ENCODE assay signal across 12 cellular contexts in the genomic region with DNA sequence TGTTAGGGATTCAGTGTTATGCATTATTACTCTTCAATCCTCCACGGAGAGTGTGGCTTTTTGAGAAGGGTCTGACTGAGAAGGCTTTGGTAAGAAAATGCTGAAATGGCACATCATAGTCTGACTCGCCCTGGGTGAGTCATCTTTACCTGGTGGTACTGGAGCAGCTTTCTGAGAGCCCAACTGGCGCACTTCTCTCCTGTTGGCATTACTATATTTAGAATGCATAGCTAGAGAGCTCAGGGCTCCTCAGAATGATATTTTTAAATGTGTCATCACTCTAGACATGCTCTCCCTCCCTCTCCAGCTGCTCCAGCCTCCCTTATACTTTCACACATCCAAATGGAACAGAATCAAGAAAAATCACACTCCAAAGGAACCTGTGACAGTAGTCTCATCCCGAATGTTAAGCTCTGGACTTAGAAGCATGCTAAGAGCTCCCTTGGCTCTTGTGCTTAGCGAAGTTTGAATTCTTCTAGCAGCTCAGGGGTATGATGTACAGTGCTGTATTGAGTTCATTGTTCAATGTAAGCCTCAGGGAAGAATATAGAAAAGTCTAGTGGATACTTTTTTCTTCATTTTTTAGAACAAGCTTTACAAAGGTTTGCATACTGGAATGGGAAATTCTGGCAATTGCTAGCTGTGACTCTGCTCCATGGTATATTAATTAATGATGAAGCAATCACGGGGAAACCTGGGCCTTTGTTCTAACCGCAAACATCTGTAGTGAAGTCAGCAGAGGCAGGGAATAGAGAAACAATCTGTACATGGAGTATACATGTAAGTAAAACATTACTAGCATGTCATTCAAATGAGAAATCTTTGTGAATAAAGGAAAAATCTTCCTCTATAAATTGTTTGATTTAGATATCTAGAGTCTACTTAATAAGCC.
A peak's percentile ranks its signal among the peaks of the same experiment; 100 is the strongest.
DNase-seq lines count a peak whose midpoint lies in the region; ATAC-seq and TF ChIP-seq lines count a peak whose summit lies in the region.
"Had no signal": no experiment of that assay in that cellular context is flagged by ENCODE, and none has a peak within 500 bp of the region (broad histone marks: within the 10 kb centered on the region; RNA-seq: fewer than 3 reads in every experiment).

No MANE protein-coding gene starts in this region.

- H3K27me3 Mint-ChIP-seq in activated CD8-positive, alpha-beta T cell treated with anti-CD3 and anti-CD28 coated beads for 36 hours = no peaks in the 10 kb centered on the region
- H3K27me3 Mint-ChIP-seq in activated T-cell treated with anti-CD3 and anti-CD28 coated beads, Interleukin-2, amount 50 U/mL, for 72 hours (ENCODE audit: low read depth) = no peaks in the 10 kb centered on the region
- H3K27me3 Mint-ChIP-seq: CD4-positive, CD25-positive, alpha-beta regulatory T cell had no signal

- intact Hi-C loops in activated CD8-positive, alpha-beta T cell treated with anti-CD3 and anti-CD28 coated beads for 36 hours (cut with micrococcal nuclease) = no loop called here

- H3K9me3 Mint-ChIP-seq in activated CD8-positive, alpha-beta T cell treated with anti-CD3 and anti-CD28 coated beads for 36 hours = peaks cover 4% of the 10 kb centered on the region
- peaks cover 4 to 7% of the 10 kb centered on the region in 2 donors for H3K9me3 Mint-ChIP-seq in activated T-cell treated with anti-CD3 and anti-CD28 coated beads, Interleukin-2, amount 50 U/mL, for 72 hours

- H3K4me3 Mint-ChIP-seq in activated CD8-positive, alpha-beta T cell treated with anti-CD3 and anti-CD28 coated beads for 36 hours = no peak overlapping the region
- H3K4me3 Mint-ChIP-seq in activated T-cell treated with anti-CD3 and anti-CD28 coated beads, Interleukin-2, amount 50 U/mL, for 72 hours = no peak overlapping the region
- H3K4me3 Mint-ChIP-seq: CD4-positive, CD25-positive, alpha-beta regulatory T cell had no signal

- POLR2A ChIA-PET in activated CD8-positive, alpha-beta T cell treated with anti-CD3 and anti-CD28 coated beads for 36 hours (lab: Charles Lee) = no interaction called here

- CTCF ChIA-PET in activated CD8-positive, alpha-beta T cell treated with anti-CD3 and anti-CD28 coated beads for 36 hours (lab: Charles Lee) = no interaction called here

- H3K4me1 Mint-ChIP-seq in activated CD8-positive, alpha-beta T cell treated with anti-CD3 and anti-CD28 coated beads for 36 hours (ENCODE audit: low read depth) = no peaks in the 10 kb centered on the region
- no peaks in the 10 kb centered on the region for H3K4me1 Mint-ChIP-seq in activated T-cell treated with anti-CD3 and anti-CD28 coated beads, Interleukin-2, amount 50 U/mL, for 72 hours (ENCODE audit: low read depth)
- H3K4me1 Mint-ChIP-seq: CD4-positive, CD25-positive, alpha-beta regulatory T cell had no signal

- TF ChIP-seq CTCF in activated CD8-positive, alpha-beta T cell treated with anti-CD3 and anti-CD28 coated beads for 36 hours (IDR thresholded peaks at IDR 0.05) = no peak

- ATAC-seq in activated CD8-positive, alpha-beta T cell treated with anti-CD3 and anti-CD28 coated beads for 36 hours = no peak
- no peak for ATAC-seq in activated T-cell treated with anti-CD3 and anti-CD28 coated beads, Interleukin-2, amount 50 U/mL, for 72 hours (replicated peaks in 1 of 2)
- no peak for ATAC-seq in HG03175 (IDR thresholded peaks at IDR 0.05; ENCODE audit: unreplicated experiment)

- H3K36me3 Mint-ChIP-seq in activated CD8-positive, alpha-beta T cell treated with anti-CD3 and anti-CD28 coated beads for 36 hours (ENCODE audit: low read depth) = no peaks in the 10 kb centered on the region
- H3K36me3 Mint-ChIP-seq in activated T-cell treated with anti-CD3 and anti-CD28 coated beads, Interleukin-2, amount 50 U/mL, for 72 hours (ENCODE audit: insufficient read depth in 2 of 2) = no peaks in the 10 kb centered on the region
- H3K36me3 Mint-ChIP-seq: CD4-positive, CD25-positive, alpha-beta regulatory T cell had no signal

- H3K27ac Mint-ChIP-seq in activated CD8-positive, alpha-beta T cell treated with anti-CD3 and anti-CD28 coated beads for 36 hours = no peak overlapping the region
- no peak overlapping the region for H3K27ac Mint-ChIP-seq in activated T-cell treated with anti-CD3 and anti-CD28 coated beads, Interleukin-2, amount 50 U/mL, for 72 hours
- H3K27ac Mint-ChIP-seq: CD4-positive, CD25-positive, alpha-beta regulatory T cell had no signal

- peak; percentile 87 for DNase-seq in DMS53 (lab: John Stamatoyannopoulos, UW)
- DNase-seq in NCI-H146 (lab: John Stamatoyannopoulos, UW) = peak; percentile 60
- DNase-seq in cerebellum (ENCODE audit: low spot score) = peak; percentile 73
- DNase-seq in midbrain (lab: John Stamatoyannopoulos, UW) = peak; percentile 1
- no peak for DNase-seq in activated CD8-positive, alpha-beta T cell treated with anti-CD3 and anti-CD28 coated beads for 36 hours
- DNase-seq in activated T-cell treated with anti-CD3 and anti-CD28 coated beads, Interleukin-2, amount 50 U/mL, for 72 hours = no peak
- no peak for DNase-seq in SW 1271 (lab: John Stamatoyannopoulos, UW)
- DNase-seq: activated CD8-positive, alpha-beta memory T cell treated with anti-CD3 and anti-CD28 coated beads, Interleukin-2, amount 50 U/mL, for 48 hours; CD4-positive, CD25-positive, alpha-beta regulatory T cell; NCI-H1092; ovary had no signal

Comparison
In these comparisons a context has a peak if more than half of its experiments do, and no peak if none do; other contexts are left out.
1. DNase-seq: peak in DMS53 (single experiment), NCI-H146 (single experiment), cerebellum (single experiment) and midbrain (single experiment); none in activated CD8-positive, alpha-beta T cell treated with anti-CD3 and anti-CD28 coated beads for 36 hours (single experiment), activated T-cell treated with anti-CD3 and anti-CD28 coated beads, Interleukin-2, amount 50 U/mL, for 72 hours (0 of 2) and SW 1271 (0 of 2).